1 cellular context compared by ENCODE assay signal in genomic region chr12:96906849-96907664, GRCh38.
TF ChIP-seq lines count a peak whose summit lies in the region.

A gene with protein sequence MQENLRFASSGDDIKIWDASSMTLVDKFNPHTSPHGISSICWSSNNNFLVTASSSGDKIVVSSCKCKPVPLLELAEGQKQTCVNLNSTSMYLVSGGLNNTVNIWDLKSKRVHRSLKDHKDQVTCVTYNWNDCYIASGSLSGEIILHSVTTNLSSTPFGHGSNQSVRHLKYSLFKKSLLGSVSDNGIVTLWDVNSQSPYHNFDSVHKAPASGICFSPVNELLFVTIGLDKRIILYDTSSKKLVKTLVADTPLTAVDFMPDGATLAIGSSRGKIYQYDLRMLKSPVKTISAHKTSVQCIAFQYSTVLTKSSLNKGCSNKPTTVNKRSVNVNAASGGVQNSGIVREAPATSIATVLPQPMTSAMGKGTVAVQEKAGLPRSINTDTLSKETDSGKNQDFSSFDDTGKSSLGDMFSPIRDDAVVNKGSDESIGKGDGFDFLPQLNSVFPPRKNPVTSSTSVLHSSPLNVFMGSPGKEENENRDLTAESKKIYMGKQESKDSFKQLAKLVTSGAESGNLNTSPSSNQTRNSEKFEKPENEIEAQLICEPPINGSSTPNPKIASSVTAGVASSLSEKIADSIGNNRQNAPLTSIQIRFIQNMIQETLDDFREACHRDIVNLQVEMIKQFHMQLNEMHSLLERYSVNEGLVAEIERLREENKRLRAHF (plus strand): TSS chr12:96907257. CDS start chr12:96909760, 2,503 bp downstream.

TF ChIP-seq in HEK293, 187 proteins besides CTCF, POLR2A, EP300 and RAD21 (continued from another document and continues in another):
- TF ChIP-seq ZNF398 (tag by site-specific recombination; IDR thresholded peaks at IDR 0.05) (peak; percentile 80), ZNF169 (tag by site-specific recombination; IDR thresholded peaks at IDR 0.05) (no peak), ZBTB20 (tag by site-specific recombination; IDR thresholded peaks at IDR 0.05) (peak; percentile 19; the same call in 1 of the 2 replicates), ZNF112 (tag by site-specific recombination; IDR thresholded peaks at IDR 0.05) (no peak), GLIS1 (tag by site-specific recombination; IDR thresholded peaks at IDR 0.05) (peak; percentile 70), ZNF521 (tag by site-specific recombination; IDR thresholded peaks at IDR 0.05) (no peak), BCL11A (tag by site-specific recombination; IDR thresholded peaks at IDR 0.05; ENCODE audit: low read depth) (no peak), ZSCAN16 (tag by site-specific recombination; IDR thresholded peaks at IDR 0.05) (no peak), ZNF558 (tag by site-specific recombination; IDR thresholded peaks at IDR 0.05) (no peak), ZNF610 (tag by site-specific recombination; IDR thresholded peaks at IDR 0.05; ENCODE audit: borderline replicate concordance) (0 out of 2 replicates have a peak, but pooled peaks have one; percentile 44), ZFP41 (tag by site-specific recombination; IDR thresholded peaks at IDR 0.05; ENCODE audit: borderline replicate concordance) (no peak), SP2 (tag by site-specific recombination; IDR thresholded peaks at IDR 0.05) (peak; percentile 84), ZNF404 (tag by site-specific recombination; IDR thresholded peaks at IDR 0.05) (no peak), ZNF549 (tag by site-specific recombination; IDR thresholded peaks at IDR 0.05) (no peak), ZNF121 (tag by site-specific recombination; IDR thresholded peaks at IDR 0.05) (0 out of 2 replicates have a peak, but pooled peaks have one; percentile 15), FEZF1 (tag by site-specific recombination; IDR thresholded peaks at IDR 0.05) (no peak), ZBTB48 (tag by site-specific recombination; IDR thresholded peaks at IDR 0.05) (no peak), ZNF324 (tag by site-specific recombination; IDR thresholded peaks at IDR 0.05) (0 out of 2 replicates have a peak, but pooled peaks have one; percentile 20), HOXD13 (CRISPR knock-in tag; IDR thresholded peaks at IDR 0.05; ENCODE audit: borderline replicate concordance) (no peak), ZNF416 (tag by site-specific recombination; IDR thresholded peaks at IDR 0.05) (no peak), ZNF518A (tag by site-specific recombination; conservative IDR thresholded peaks at IDR 0.05; ENCODE audit: low read depth) (peak; percentile 86), ZBTB8A (tag by site-specific recombination; IDR thresholded peaks at IDR 0.05) (peak; percentile 48), ZNF366 (tag by site-specific recombination; conservative IDR thresholded peaks at IDR 0.05) (no peak), KLF1 (tag by site-specific recombination; IDR thresholded peaks at IDR 0.05) (0 out of 2 replicates have a peak, but pooled peaks have one; percentile 31), ZNF221 (tag by site-specific recombination; IDR thresholded peaks at IDR 0.05; ENCODE audit: borderline replicate concordance) (no peak), BCL11B (tag by site-specific recombination; IDR thresholded peaks at IDR 0.05; ENCODE audit: low read depth) (peak; percentile 62; the same call in 1 of the 2 replicates), ZNF548 (tag by site-specific recombination; IDR thresholded peaks at IDR 0.05) (no peak), ZNF394 (tag by site-specific recombination; IDR thresholded peaks at IDR 0.05; ENCODE audit: borderline replicate concordance) (0 out of 2 replicates have a peak, but pooled peaks have one; percentile 44), KLF16 (tag by site-specific recombination; IDR thresholded peaks at IDR 0.05) (no peak), ZNF473 (tag by site-specific recombination; IDR thresholded peaks at IDR 0.05) (no peak), ZNF501 (tag by site-specific recombination; IDR thresholded peaks at IDR 0.05) (peak; percentile 67; the same call in 1 of the 2 replicates), ZNF707 (tag by site-specific recombination; IDR thresholded peaks at IDR 0.05) (no peak), ZBTB17 (tag by site-specific recombination; IDR thresholded peaks at IDR 0.05) (0 out of 2 replicates have a peak, but pooled peaks have one; percentile 34), ZFP37 (tag by site-specific recombination; IDR thresholded peaks at IDR 0.05) (peak; percentile 81; the same call in 1 of the 2 replicates), ZBTB11 (tag by site-specific recombination; conservative IDR thresholded peaks at IDR 0.05; ENCODE audit: low read depth) (peak; percentile 89), MEIS1 (CRISPR knock-in tag; IDR thresholded peaks at IDR 0.05; ENCODE audit: borderline replicate concordance) (no peak), ZNF223 (tag by site-specific recombination; IDR thresholded peaks at IDR 0.05) (no peak), ZNF48 (tag by site-specific recombination; IDR thresholded peaks at IDR 0.05) (no peak), ZNF626 (tag by site-specific recombination; IDR thresholded peaks at IDR 0.05) (no peak), SETDB1 (IDR thresholded peaks at IDR 0.05; ENCODE audit: insufficient read length, low read length) (peak; percentile 63), REPIN1 (tag by site-specific recombination; IDR thresholded peaks at IDR 0.05; ENCODE audit: low read depth) (0 out of 2 replicates have a peak, but pooled peaks have one; percentile 92), IKZF3 (tag by site-specific recombination; IDR thresholded peaks at IDR 0.05) (0 out of 2 replicates have a peak, but pooled peaks have one; percentile 32), ZNF843 (tag by site-specific recombination; IDR thresholded peaks at IDR 0.05) (0 out of 2 replicates have a peak, but pooled peaks have one; percentile 51)
- TF ChIP-seq, protein P1, sequence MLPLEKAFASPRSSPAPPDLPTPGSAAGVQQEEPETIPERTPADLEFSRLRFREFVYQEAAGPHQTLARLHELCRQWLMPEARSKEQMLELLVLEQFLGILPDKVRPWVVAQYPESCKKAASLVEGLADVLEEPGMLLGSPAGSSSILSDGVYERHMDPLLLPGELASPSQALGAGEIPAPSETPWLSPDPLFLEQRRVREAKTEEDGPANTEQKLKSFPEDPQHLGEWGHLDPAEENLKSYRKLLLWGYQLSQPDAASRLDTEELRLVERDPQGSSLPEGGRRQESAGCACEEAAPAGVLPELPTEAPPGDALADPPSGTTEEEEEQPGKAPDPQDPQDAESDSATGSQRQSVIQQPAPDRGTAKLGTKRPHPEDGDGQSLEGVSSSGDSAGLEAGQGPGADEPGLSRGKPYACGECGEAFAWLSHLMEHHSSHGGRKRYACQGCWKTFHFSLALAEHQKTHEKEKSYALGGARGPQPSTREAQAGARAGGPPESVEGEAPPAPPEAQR (tag by site-specific recombination; IDR thresholded peaks at IDR 0.05): no peak
- TF ChIP-seq, protein P2, sequence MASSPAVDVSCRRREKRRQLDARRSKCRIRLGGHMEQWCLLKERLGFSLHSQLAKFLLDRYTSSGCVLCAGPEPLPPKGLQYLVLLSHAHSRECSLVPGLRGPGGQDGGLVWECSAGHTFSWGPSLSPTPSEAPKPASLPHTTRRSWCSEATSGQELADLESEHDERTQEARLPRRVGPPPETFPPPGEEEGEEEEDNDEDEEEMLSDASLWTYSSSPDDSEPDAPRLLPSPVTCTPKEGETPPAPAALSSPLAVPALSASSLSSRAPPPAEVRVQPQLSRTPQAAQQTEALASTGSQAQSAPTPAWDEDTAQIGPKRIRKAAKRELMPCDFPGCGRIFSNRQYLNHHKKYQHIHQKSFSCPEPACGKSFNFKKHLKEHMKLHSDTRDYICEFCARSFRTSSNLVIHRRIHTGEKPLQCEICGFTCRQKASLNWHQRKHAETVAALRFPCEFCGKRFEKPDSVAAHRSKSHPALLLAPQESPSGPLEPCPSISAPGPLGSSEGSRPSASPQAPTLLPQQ (tag by site-specific recombination; IDR thresholded peaks at IDR 0.05): peak; percentile 51; the same call in 1 of the 2 replicates
- TF ChIP-seq, protein P3, sequence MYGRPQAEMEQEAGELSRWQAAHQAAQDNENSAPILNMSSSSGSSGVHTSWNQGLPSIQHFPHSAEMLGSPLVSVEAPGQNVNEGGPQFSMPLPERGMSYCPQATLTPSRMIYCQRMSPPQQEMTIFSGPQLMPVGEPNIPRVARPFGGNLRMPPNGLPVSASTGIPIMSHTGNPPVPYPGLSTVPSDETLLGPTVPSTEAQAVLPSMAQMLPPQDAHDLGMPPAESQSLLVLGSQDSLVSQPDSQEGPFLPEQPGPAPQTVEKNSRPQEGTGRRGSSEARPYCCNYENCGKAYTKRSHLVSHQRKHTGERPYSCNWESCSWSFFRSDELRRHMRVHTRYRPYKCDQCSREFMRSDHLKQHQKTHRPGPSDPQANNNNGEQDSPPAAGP (tag by site-specific recombination; IDR thresholded peaks at IDR 0.05): peak; percentile 54
- TF ChIP-seq, protein P4, sequence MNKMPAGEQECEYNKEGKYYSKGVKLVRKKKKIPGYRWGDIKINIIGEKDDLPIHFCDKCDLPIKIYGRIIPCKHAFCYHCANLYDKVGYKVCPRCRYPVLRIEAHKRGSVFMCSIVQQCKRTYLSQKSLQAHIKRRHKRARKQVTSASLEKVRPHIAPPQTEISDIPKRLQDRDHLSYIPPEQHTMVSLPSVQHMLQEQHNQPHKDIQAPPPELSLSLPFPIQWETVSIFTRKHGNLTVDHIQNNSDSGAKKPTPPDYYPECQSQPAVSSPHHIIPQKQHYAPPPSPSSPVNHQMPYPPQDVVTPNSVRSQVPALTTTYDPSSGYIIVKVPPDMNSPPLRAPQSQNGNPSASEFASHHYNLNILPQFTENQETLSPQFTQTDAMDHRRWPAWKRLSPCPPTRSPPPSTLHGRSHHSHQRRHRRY (tag by site-specific recombination; IDR thresholded peaks at IDR 0.05): no peak
